ENCODE assay signal across 12 cellular contexts in genomic region chr17:65588194-65588808, GRCh38. TPM values are rescaled to one million over a fixed set of nuclear protein-coding genes. Genes with fewer than 3 reads are reported as not detected.
DNase-seq lines count a peak whose midpoint lies in the region; ATAC-seq and TF ChIP-seq lines count a peak whose summit lies in the region.
"Had no signal": no experiment of that assay in that cellular context is flagged by ENCODE, and none has a peak within 500 bp of the region (broad histone marks: within the 10 kb centered on the region; RNA-seq: fewer than 3 reads in every experiment).

No MANE protein-coding gene starts in this region.

- H3K4me3 ChIP-seq in left lung (no peak overlapping the region), A673 (ENCODE audit: low read depth, low read length, poor library complexity, severe bottlenecking) (no peak overlapping the region)

- ATAC-seq in left lung = peak; percentile 92
- no peak for ATAC-seq in GM19324 (IDR thresholded peaks at IDR 0.05; ENCODE audit: low FRiP score, unreplicated experiment)
- no peak for ATAC-seq in GM18505 (IDR thresholded peaks at IDR 0.05; ENCODE audit: unreplicated experiment)

- TF ChIP-seq POLR2A in GM18505 (IDR thresholded peaks at IDR 0.05; ENCODE audit: borderline replicate concordance, extremely low read depth, insufficient read depth, insufficient read length) = no peak

- peak; percentile 66 for DNase-seq in COLO668 (lab: John Stamatoyannopoulos, UW; ENCODE audit: unreplicated experiment)
- peak; percentile 38 for DNase-seq in HuH-7 (ENCODE audit: low spot score)
- peak; percentile 81 to 83 for DNase-seq in SHP77 (lab: John Stamatoyannopoulos, UW)
- peak; percentile 78 to 83 for DNase-seq in left lung
- DNase-seq in A673 (ENCODE audit: low spot score) = no peak
- DNase-seq in GM10248 (ENCODE audit: extremely low spot score) = no peak
- DNase-seq: activated CD4-positive, alpha-beta T cell treated with anti-CD3 and anti-CD28 coated beads, Interleukin-2, amount 50 U/mL, for 4 hours; activated naive CD8-positive, alpha-beta T cell treated with anti-CD3 and anti-CD28 coated beads for 36 hours; effector CD8-positive, alpha-beta T cell; NCI-H226 had no signal

- no peak overlapping the region for H3K27ac ChIP-seq in left lung
- H3K27ac ChIP-seq in A673 (ENCODE audit: low read depth, low read length, poor library complexity, severe bottlenecking) = no peak overlapping the region

- peaks cover 13 to 15% of the 10 kb centered on the region in 2 donors for H3K4me1 ChIP-seq in left lung
- H3K4me1 ChIP-seq in A673 (ENCODE audit: insufficient read depth, low read length, poor library complexity, severe bottlenecking) = peaks cover 6% of the 10 kb centered on the region

- no peaks in the 10 kb centered on the region for H3K9me3 ChIP-seq in left lung
- H3K9me3 ChIP-seq in A673 (ENCODE audit: low read depth, low read length, poor library complexity, severe bottlenecking) = no peaks in the 10 kb centered on the region

- TF ChIP-seq CTCF in left lung (IDR thresholded peaks at IDR 0.05) = peak in 1 of 2 donors; percentile 22
- TF ChIP-seq CTCF in A673 (conservative IDR thresholded peaks at IDR 0.05; ENCODE audit: low read depth, low read length) = no peak
- TF ChIP-seq CTCF in GM10248 (IDR thresholded peaks at IDR 0.05; ENCODE audit: control extremely low read depth, extremely low read depth, low read depth, missing control alignments) = no peak

- BruUV-seq in A673 (replicated peaks; lab: Mats Ljungman, UMichigan) = no TSS peak

- intact Hi-C loops in left lung (cut with DNase I) = no loop called here
- intact Hi-C loops in A673 (cut with micrococcal nuclease; ENCODE audit: unreplicated experiment) = no loop called here

- CTCF ChIA-PET in A673 (lab: Charles Lee) = interaction anchor here (0.6 kb wide), 1 partner anchor 978 kb away, joined by 12 read pairs; no protein-coding TSS in a partner anchor
- CTCF ChIA-PET in GM10248 (lab: Yijun Ruan, JAX) = no interaction called here

- POLR2A ChIA-PET in A673 (lab: Charles Lee; ENCODE audit: low non-redundant PET) = no interaction called here
- POLR2A ChIA-PET in GM10248 (lab: Yijun Ruan, JAX) = no interaction called here

- H3K36me3 ChIP-seq in left lung (no peaks in the 10 kb centered on the region), A673 (ENCODE audit: insufficient read depth, low read length, poor library complexity, severe bottlenecking) (no peaks in the 10 kb centered on the region)

- H3K27me3 ChIP-seq in left lung = no peaks in the 10 kb centered on the region
- no peaks in the 10 kb centered on the region for H3K27me3 ChIP-seq in A673 (replicated peaks; ENCODE audit: insufficient read depth, low read depth, low read length, poor library complexity)

RNA-seq across cellular contexts. Expression of gene AXIN2, which starts 26.9 kb away (rescaled TPM):
- 10 to 100 TPM; 25.0 to 41.6 TPM for total RNA-seq in left lung
- total RNA-seq in A673 (2021) = 10.7 and 15.2 TPM in 2 replicates

Comparison
In these comparisons a context has a peak if more than half of its experiments do, and no peak if none do; other contexts are left out.
1. DNase-seq: peak in COLO668 (single experiment), HuH-7 (single experiment), SHP77 (2 of 2) and left lung (2 of 2); none in A673 (single experiment) and GM10248 (single experiment).